Comparison of ENCODE assay signal across 8 cellular contexts in genomic region chr12:22101749-22102243, GRCh38. TPM values are rescaled to one million over a fixed set of nuclear protein-coding genes. Genes with fewer than 3 reads are reported as not detected.
DNase-seq lines count a peak whose midpoint lies in the region; ATAC-seq, FAIRE-seq and TF ChIP-seq lines count a peak whose summit lies in the region.

No MANE protein-coding gene starts in this region.

- no peaks in the 10 kb centered on the region for H3K36me3 ChIP-seq in pancreas

- TF ChIP-seq CTCF in pancreas (IDR thresholded peaks at IDR 0.05): no peak

- no peak for DNase-seq in activated T-cell treated with anti-CD3 and anti-CD28 coated beads, Interleukin-2, amount 50 U/mL, for 4 hours
- no peak for DNase-seq in activated T-cell treated with anti-CD3 and anti-CD28 coated beads, Interleukin-2, amount 50 U/mL, for 24 hours
- DNase-seq in dermis blood vessel endothelial cell: peak; percentile 61
- DNase-seq in pancreas: peak in 1 of 6 donors; percentile 21
- no peak for DNase-seq in retina
- DNase-seq in NCI-H748 treated with DMSO at 0.1 percent for 48 hours (lab: John Stamatoyannopoulos, UW): no peak
- no peak for DNase-seq in immature natural killer cell

- no peak overlapping the region for H3K4me3 Mint-ChIP-seq in activated T-cell treated with anti-CD3 and anti-CD28 coated beads, Interleukin-2, amount 50 U/mL, for 4 hours
- no peak overlapping the region for H3K4me3 Mint-ChIP-seq in activated T-cell treated with anti-CD3 and anti-CD28 coated beads, Interleukin-2, amount 50 U/mL, for 24 hours
- no peak overlapping the region for H3K4me3 Mint-ChIP-seq in immature natural killer cell

- H3K27ac ChIP-seq in pancreas: no peak overlapping the region

- H3K4me3 ChIP-seq in pancreas: no peak overlapping the region

- H3K27me3 ChIP-seq in pancreas: no peaks in the 10 kb centered on the region

- no peak for FAIRE-seq in pancreas (lab: Jason Lieb, UNC)

- WGBS in pancreas, 2 donors: 58 to 60% methylated on average over 5 of the region's 5 CpGs

- H3K4me1 ChIP-seq in pancreas: no peaks in the 10 kb centered on the region

- peak; percentile 77 to 78 for ATAC-seq in activated T-cell treated with anti-CD3 and anti-CD28 coated beads, Interleukin-2, amount 50 U/mL, for 4 hours
- ATAC-seq in HG03558 (IDR thresholded peaks at IDR 0.05; ENCODE audit: extremely low read depth, unreplicated experiment) (peak; percentile 30), pancreas (peak in 3 of 4 donors; percentile 8 to 83 (median 50))

- H3K9me3 Mint-ChIP-seq in activated T-cell treated with anti-CD3 and anti-CD28 coated beads, Interleukin-2, amount 50 U/mL, for 4 hours: no peaks in the 10 kb centered on the region
- no peaks in the 10 kb centered on the region for H3K9me3 Mint-ChIP-seq in activated T-cell treated with anti-CD3 and anti-CD28 coated beads, Interleukin-2, amount 50 U/mL, for 24 hours
- no peaks in the 10 kb centered on the region for H3K9me3 Mint-ChIP-seq in immature natural killer cell

- no peak overlapping the region for H3K27ac Mint-ChIP-seq in activated T-cell treated with anti-CD3 and anti-CD28 coated beads, Interleukin-2, amount 50 U/mL, for 24 hours
- H3K27ac Mint-ChIP-seq in immature natural killer cell: no peak overlapping the region

- no peaks in the 10 kb centered on the region for H3K36me3 Mint-ChIP-seq in activated T-cell treated with anti-CD3 and anti-CD28 coated beads, Interleukin-2, amount 50 U/mL, for 4 hours (ENCODE audit: insufficient read depth)
- H3K36me3 Mint-ChIP-seq in activated T-cell treated with anti-CD3 and anti-CD28 coated beads, Interleukin-2, amount 50 U/mL, for 24 hours (ENCODE audit: low read depth): no peaks in the 10 kb centered on the region
- H3K36me3 Mint-ChIP-seq in immature natural killer cell: no peaks in the 10 kb centered on the region

- peaks cover 13% of the 10 kb centered on the region for H3K4me1 Mint-ChIP-seq in activated T-cell treated with anti-CD3 and anti-CD28 coated beads, Interleukin-2, amount 50 U/mL, for 4 hours (ENCODE audit: low read depth)
- peaks cover 11% of the 10 kb centered on the region for H3K4me1 Mint-ChIP-seq in activated T-cell treated with anti-CD3 and anti-CD28 coated beads, Interleukin-2, amount 50 U/mL, for 24 hours (ENCODE audit: low read depth)
- peaks cover 0 to 2% of the 10 kb centered on the region in 2 donors for H3K4me1 Mint-ChIP-seq in immature natural killer cell

- intact Hi-C loops in pancreas (cut with DNase I): no loop called here

- H3K9me3 ChIP-seq in pancreas: no peaks in the 10 kb centered on the region

- H3K27me3 Mint-ChIP-seq in activated T-cell treated with anti-CD3 and anti-CD28 coated beads, Interleukin-2, amount 50 U/mL, for 4 hours (ENCODE audit: low read depth): no peaks in the 10 kb centered on the region
- H3K27me3 Mint-ChIP-seq in activated T-cell treated with anti-CD3 and anti-CD28 coated beads, Interleukin-2, amount 50 U/mL, for 24 hours: no peaks in the 10 kb centered on the region
- H3K27me3 Mint-ChIP-seq in immature natural killer cell (ENCODE audit: low read depth in 3 of 3): peaks cover 0 to 8% (median 3%) of the 10 kb centered on the region in 3 donors

RNA-seq across cellular contexts. Expression of gene CMAS, which starts 55.8 kb away (rescaled TPM):
- total RNA-seq in activated T-cell treated with anti-CD3 and anti-CD28 coated beads, Interleukin-2, amount 50 U/mL, for 4 hours: 10 to 100 TPM; 26.8 to 30.8 (median 27.1) TPM
- total RNA-seq in dermis blood vessel endothelial cell (19.4 and 36.8 TPM in 2 replicates), pancreas (10 to 100 TPM; 10.9 to 18.9 (median 16.0) TPM)
- polyA plus RNA-seq in pancreas (10 to 100 TPM; 12.8 to 23.6 TPM), immature natural killer cell (10 to 100 TPM; 30.4 to 40.3 (median 31.6) TPM)
